In the genomic region with DNA sequence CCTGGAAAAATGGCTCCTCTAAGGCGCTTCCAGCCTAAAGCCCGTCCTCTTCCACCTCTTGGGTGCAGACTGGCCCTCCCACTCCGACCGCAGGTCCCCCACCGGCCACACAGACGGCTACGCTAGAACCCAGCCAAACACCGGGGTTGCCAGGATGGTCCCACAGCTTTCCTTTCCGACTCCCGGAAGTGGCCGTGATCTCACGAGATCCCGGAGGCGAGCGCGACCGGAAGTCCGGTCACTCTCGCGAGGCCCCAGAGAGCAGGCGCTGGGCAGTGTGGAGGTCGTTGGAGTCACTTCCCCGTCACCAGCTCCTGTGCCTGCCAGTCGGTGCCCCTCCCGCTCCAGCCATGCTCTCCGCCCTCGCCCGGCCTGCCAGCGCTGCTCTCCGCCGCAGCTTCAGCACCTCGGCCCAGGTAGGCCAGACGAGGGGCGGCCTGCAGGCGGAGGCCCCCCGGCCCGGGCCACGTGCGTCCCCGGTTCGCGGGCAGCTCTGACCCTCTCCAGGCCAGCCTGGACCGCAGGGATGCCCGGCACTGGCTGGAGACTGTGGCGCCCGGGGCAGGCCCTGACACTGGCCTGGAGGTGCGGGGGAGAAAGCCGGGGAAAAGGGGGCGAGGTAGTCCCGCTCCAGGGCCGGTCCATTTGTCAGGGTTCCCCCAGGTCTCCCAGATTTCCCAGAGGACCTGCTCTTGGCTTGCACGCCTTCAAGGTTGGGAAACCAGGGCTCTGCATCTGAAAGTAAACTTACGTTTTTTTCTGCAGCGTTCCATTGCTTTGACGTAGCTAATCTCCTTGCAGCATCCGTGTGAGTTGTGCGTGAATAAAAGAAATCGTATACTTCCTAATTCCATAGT, we compare ENCODE assay signal across 1 cellular context.
A peak's percentile ranks its signal among the peaks of the same experiment; 100 is the strongest.
TF ChIP-seq lines count a peak whose summit lies in the region.

A gene with protein sequence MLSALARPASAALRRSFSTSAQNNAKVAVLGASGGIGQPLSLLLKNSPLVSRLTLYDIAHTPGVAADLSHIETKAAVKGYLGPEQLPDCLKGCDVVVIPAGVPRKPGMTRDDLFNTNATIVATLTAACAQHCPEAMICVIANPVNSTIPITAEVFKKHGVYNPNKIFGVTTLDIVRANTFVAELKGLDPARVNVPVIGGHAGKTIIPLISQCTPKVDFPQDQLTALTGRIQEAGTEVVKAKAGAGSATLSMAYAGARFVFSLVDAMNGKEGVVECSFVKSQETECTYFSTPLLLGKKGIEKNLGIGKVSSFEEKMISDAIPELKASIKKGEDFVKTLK (plus strand): TSS at position 296 of the 857 bp plus-strand sequence. CDS start 55 bp downstream, at position 351.
A gene with protein sequence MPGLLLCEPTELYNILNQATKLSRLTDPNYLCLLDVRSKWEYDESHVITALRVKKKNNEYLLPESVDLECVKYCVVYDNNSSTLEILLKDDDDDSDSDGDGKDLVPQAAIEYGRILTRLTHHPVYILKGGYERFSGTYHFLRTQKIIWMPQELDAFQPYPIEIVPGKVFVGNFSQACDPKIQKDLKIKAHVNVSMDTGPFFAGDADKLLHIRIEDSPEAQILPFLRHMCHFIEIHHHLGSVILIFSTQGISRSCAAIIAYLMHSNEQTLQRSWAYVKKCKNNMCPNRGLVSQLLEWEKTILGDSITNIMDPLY (minus strand): TSS at position 190 of the 857 bp plus-strand sequence. CDS start 17,477 bp downstream, outside the sequence.

TF ChIP-seq in HepG2, 621 proteins besides CTCF, POLR2A, EP300 and RAD21 (continued from another document and continues in another):
- TF ChIP-seq, protein P1, sequence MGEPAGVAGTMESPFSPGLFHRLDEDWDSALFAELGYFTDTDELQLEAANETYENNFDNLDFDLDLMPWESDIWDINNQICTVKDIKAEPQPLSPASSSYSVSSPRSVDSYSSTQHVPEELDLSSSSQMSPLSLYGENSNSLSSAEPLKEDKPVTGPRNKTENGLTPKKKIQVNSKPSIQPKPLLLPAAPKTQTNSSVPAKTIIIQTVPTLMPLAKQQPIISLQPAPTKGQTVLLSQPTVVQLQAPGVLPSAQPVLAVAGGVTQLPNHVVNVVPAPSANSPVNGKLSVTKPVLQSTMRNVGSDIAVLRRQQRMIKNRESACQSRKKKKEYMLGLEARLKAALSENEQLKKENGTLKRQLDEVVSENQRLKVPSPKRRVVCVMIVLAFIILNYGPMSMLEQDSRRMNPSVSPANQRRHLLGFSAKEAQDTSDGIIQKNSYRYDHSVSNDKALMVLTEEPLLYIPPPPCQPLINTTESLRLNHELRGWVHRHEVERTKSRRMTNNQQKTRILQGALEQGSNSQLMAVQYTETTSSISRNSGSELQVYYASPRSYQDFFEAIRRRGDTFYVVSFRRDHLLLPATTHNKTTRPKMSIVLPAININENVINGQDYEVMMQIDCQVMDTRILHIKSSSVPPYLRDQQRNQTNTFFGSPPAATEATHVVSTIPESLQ (CRISPR knock-in tag; conservative IDR thresholded peaks at IDR 0.05): 0 out of 2 replicates have a peak, but pooled peaks have one; percentile 71
- TF ChIP-seq ZFP36 (IDR thresholded peaks at IDR 0.05; ENCODE audit: borderline replicate concordance, low read depth, low read length, partially characterized antibody): no peak
- no peak for TF ChIP-seq PHF21A (CRISPR knock-in tag; IDR thresholded peaks at IDR 0.05)
- peak; percentile 99 for TF ChIP-seq RBFOX2 (IDR thresholded peaks at IDR 0.05; ENCODE audit: low read depth, low read length)
- TF ChIP-seq ZNF761 (CRISPR knock-in tag; conservative IDR thresholded peaks at IDR 0.05): no peak
- TF ChIP-seq GABPB1 (CRISPR knock-in tag; IDR thresholded peaks at IDR 0.05): peak; percentile 99
- TF ChIP-seq AHR (CRISPR knock-in tag; IDR thresholded peaks at IDR 0.05): peak; percentile 50; the same call in 1 of the 2 replicates
- peak; percentile 94; the same call in 1 of the 2 replicates for TF ChIP-seq ZNF33B (CRISPR knock-in tag; IDR thresholded peaks at IDR 0.05)
- TF ChIP-seq KDM5A (IDR thresholded peaks at IDR 0.05; ENCODE audit: borderline replicate concordance, low read length): peak; percentile 93
- TF ChIP-seq, protein P2, sequence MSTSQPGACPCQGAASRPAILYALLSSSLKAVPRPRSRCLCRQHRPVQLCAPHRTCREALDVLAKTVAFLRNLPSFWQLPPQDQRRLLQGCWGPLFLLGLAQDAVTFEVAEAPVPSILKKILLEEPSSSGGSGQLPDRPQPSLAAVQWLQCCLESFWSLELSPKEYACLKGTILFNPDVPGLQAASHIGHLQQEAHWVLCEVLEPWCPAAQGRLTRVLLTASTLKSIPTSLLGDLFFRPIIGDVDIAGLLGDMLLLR (CRISPR knock-in tag; IDR thresholded peaks at IDR 0.05): peak; percentile 96
- TF ChIP-seq RFXAP (CRISPR knock-in tag; IDR thresholded peaks at IDR 0.05; ENCODE audit: borderline replicate concordance): no peak; the same call in 1 of the 2 replicates
- TF ChIP-seq SP1 (IDR thresholded peaks at IDR 0.05): peak; percentile 91
- TF ChIP-seq SP1 (CRISPR knock-in tag; IDR thresholded peaks at IDR 0.05): no peak
- TF ChIP-seq ZFP36L2 (CRISPR knock-in tag; IDR thresholded peaks at IDR 0.05): no peak
- TF ChIP-seq, protein P3, sequence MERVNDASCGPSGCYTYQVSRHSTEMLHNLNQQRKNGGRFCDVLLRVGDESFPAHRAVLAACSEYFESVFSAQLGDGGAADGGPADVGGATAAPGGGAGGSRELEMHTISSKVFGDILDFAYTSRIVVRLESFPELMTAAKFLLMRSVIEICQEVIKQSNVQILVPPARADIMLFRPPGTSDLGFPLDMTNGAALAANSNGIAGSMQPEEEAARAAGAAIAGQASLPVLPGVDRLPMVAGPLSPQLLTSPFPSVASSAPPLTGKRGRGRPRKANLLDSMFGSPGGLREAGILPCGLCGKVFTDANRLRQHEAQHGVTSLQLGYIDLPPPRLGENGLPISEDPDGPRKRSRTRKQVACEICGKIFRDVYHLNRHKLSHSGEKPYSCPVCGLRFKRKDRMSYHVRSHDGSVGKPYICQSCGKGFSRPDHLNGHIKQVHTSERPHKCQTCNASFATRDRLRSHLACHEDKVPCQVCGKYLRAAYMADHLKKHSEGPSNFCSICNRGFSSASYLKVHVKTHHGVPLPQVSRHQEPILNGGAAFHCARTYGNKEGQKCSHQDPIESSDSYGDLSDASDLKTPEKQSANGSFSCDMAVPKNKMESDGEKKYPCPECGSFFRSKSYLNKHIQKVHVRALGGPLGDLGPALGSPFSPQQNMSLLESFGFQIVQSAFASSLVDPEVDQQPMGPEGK (CRISPR knock-in tag; IDR thresholded peaks at IDR 0.05): peak; percentile 77
- TF ChIP-seq NFYB (CRISPR knock-in tag; IDR thresholded peaks at IDR 0.05): peak; percentile 53
- no peak for TF ChIP-seq ZFP62 (CRISPR knock-in tag; IDR thresholded peaks at IDR 0.05)
- TF ChIP-seq, protein P4, sequence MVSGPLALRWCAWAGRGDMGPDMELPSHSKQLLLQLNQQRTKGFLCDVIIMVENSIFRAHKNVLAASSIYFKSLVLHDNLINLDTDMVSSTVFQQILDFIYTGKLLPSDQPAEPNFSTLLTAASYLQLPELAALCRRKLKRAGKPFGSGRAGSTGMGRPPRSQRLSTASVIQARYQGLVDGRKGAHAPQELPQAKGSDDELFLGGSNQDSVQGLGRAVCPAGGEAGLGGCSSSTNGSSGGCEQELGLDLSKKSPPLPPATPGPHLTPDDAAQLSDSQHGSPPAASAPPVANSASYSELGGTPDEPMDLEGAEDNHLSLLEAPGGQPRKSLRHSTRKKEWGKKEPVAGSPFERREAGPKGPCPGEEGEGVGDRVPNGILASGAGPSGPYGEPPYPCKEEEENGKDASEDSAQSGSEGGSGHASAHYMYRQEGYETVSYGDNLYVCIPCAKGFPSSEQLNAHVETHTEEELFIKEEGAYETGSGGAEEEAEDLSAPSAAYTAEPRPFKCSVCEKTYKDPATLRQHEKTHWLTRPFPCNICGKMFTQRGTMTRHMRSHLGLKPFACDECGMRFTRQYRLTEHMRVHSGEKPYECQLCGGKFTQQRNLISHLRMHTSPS (CRISPR knock-in tag; IDR thresholded peaks at IDR 0.05; ENCODE audit: low read depth): peak; percentile 82
- TF ChIP-seq ZNF772 (CRISPR knock-in tag; IDR thresholded peaks at IDR 0.05): peak; percentile 54; the same call in 1 of the 2 replicates
- no peak for TF ChIP-seq LCORL (IDR thresholded peaks at IDR 0.05)
- TF ChIP-seq LCORL (CRISPR knock-in tag; IDR thresholded peaks at IDR 0.05): no peak; the same call in 1 of the 2 replicates
- TF ChIP-seq, protein P5, sequence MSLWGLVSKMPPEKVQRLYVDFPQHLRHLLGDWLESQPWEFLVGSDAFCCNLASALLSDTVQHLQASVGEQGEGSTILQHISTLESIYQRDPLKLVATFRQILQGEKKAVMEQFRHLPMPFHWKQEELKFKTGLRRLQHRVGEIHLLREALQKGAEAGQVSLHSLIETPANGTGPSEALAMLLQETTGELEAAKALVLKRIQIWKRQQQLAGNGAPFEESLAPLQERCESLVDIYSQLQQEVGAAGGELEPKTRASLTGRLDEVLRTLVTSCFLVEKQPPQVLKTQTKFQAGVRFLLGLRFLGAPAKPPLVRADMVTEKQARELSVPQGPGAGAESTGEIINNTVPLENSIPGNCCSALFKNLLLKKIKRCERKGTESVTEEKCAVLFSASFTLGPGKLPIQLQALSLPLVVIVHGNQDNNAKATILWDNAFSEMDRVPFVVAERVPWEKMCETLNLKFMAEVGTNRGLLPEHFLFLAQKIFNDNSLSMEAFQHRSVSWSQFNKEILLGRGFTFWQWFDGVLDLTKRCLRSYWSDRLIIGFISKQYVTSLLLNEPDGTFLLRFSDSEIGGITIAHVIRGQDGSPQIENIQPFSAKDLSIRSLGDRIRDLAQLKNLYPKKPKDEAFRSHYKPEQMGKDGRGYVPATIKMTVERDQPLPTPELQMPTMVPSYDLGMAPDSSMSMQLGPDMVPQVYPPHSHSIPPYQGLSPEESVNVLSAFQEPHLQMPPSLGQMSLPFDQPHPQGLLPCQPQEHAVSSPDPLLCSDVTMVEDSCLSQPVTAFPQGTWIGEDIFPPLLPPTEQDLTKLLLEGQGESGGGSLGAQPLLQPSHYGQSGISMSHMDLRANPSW (CRISPR knock-in tag; IDR thresholded peaks at IDR 0.05; ENCODE audit: borderline replicate concordance): peak; percentile 28; the same call in 1 of the 2 replicates
- TF ChIP-seq ZNF746 (CRISPR knock-in tag; IDR thresholded peaks at IDR 0.05): no peak
- no peak for TF ChIP-seq HOXA9 (CRISPR knock-in tag; IDR thresholded peaks at IDR 0.05; ENCODE audit: borderline replicate concordance)
- TF ChIP-seq ZNF468 (CRISPR knock-in tag; IDR thresholded peaks at IDR 0.05): no peak
- TF ChIP-seq, protein P6, sequence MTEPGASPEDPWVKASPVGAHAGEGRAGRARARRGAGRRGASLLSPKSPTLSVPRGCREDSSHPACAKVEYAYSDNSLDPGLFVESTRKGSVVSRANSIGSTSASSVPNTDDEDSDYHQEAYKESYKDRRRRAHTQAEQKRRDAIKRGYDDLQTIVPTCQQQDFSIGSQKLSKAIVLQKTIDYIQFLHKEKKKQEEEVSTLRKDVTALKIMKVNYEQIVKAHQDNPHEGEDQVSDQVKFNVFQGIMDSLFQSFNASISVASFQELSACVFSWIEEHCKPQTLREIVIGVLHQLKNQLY (CRISPR knock-in tag; IDR thresholded peaks at IDR 0.05): peak; percentile 42; the same call in 1 of the 2 replicates
- no peak for TF ChIP-seq ZNF652 (CRISPR knock-in tag; IDR thresholded peaks at IDR 0.05; ENCODE audit: borderline replicate concordance, low read depth)
- TF ChIP-seq ZNF709 (CRISPR knock-in tag; IDR thresholded peaks at IDR 0.05): peak; percentile 71; the same call in 1 of the 2 replicates
- TF ChIP-seq ZNF10 (CRISPR knock-in tag; IDR thresholded peaks at IDR 0.05; ENCODE audit: borderline replicate concordance, low read depth): no peak
- TF ChIP-seq, protein P7, sequence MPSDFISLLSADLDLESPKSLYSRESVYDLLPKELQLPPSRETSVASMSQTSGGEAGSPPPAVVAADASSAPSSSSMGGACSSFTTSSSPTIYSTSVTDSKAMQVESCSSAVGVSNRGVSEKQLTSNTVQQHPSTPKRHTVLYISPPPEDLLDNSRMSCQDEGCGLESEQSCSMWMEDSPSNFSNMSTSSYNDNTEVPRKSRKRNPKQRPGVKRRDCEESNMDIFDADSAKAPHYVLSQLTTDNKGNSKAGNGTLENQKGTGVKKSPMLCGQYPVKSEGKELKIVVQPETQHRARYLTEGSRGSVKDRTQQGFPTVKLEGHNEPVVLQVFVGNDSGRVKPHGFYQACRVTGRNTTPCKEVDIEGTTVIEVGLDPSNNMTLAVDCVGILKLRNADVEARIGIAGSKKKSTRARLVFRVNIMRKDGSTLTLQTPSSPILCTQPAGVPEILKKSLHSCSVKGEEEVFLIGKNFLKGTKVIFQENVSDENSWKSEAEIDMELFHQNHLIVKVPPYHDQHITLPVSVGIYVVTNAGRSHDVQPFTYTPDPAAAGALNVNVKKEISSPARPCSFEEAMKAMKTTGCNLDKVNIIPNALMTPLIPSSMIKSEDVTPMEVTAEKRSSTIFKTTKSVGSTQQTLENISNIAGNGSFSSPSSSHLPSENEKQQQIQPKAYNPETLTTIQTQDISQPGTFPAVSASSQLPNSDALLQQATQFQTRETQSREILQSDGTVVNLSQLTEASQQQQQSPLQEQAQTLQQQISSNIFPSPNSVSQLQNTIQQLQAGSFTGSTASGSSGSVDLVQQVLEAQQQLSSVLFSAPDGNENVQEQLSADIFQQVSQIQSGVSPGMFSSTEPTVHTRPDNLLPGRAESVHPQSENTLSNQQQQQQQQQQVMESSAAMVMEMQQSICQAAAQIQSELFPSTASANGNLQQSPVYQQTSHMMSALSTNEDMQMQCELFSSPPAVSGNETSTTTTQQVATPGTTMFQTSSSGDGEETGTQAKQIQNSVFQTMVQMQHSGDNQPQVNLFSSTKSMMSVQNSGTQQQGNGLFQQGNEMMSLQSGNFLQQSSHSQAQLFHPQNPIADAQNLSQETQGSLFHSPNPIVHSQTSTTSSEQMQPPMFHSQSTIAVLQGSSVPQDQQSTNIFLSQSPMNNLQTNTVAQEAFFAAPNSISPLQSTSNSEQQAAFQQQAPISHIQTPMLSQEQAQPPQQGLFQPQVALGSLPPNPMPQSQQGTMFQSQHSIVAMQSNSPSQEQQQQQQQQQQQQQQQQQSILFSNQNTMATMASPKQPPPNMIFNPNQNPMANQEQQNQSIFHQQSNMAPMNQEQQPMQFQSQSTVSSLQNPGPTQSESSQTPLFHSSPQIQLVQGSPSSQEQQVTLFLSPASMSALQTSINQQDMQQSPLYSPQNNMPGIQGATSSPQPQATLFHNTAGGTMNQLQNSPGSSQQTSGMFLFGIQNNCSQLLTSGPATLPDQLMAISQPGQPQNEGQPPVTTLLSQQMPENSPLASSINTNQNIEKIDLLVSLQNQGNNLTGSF (CRISPR knock-in tag; IDR thresholded peaks at IDR 0.05): no peak; the same call in 1 of the 2 replicates
- no peak for TF ChIP-seq ZNF24 (IDR thresholded peaks at IDR 0.05)
- TF ChIP-seq ZBTB1 (CRISPR knock-in tag; IDR thresholded peaks at IDR 0.05; ENCODE audit: borderline replicate concordance): no peak
- TF ChIP-seq, protein P8, sequence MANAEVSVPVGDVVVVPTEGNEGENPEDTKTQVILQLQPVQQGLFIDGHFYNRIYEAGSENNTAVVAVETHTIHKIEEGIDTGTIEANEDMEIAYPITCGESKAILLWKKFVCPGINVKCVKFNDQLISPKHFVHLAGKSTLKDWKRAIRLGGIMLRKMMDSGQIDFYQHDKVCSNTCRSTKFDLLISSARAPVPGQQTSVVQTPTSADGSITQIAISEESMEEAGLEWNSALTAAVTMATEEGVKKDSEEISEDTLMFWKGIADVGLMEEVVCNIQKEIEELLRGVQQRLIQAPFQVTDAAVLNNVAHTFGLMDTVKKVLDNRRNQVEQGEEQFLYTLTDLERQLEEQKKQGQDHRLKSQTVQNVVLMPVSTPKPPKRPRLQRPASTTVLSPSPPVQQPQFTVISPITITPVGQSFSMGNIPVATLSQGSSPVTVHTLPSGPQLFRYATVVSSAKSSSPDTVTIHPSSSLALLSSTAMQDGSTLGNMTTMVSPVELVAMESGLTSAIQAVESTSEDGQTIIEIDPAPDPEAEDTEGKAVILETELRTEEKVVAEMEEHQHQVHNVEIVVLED (CRISPR knock-in tag; IDR thresholded peaks at IDR 0.05; ENCODE audit: borderline replicate concordance): peak; percentile 77
- no peak for TF ChIP-seq SYNCRIP (IDR thresholded peaks at IDR 0.05; ENCODE audit: insufficient read depth, low read depth, low read length)
- no peak for TF ChIP-seq IKZF4 (CRISPR knock-in tag; IDR thresholded peaks at IDR 0.05; ENCODE audit: borderline replicate concordance, low read depth, not compliant biosample characterization)
- no peak for TF ChIP-seq ZFP36L1 (CRISPR knock-in tag; IDR thresholded peaks at IDR 0.05)
